Comparison of ENCODE assay signal across 12 cellular contexts in genomic region chr2:2743164-2743571, GRCh38.
DNase-seq lines count a peak whose midpoint lies in the region; ATAC-seq and TF ChIP-seq lines count a peak whose summit lies in the region.
"Had no signal": no experiment of that assay in that cellular context is flagged by ENCODE, and none has a peak within 500 bp of the region (broad histone marks: within the 10 kb centered on the region; RNA-seq: fewer than 3 reads in every experiment).

No MANE protein-coding gene starts in this region.

- TF ChIP-seq CTCF in colonic mucosa (IDR thresholded peaks at IDR 0.05), result no peak
- TF ChIP-seq CTCF in lower lobe of right lung (IDR thresholded peaks at IDR 0.05), result no peak
- TF ChIP-seq CTCF in upper lobe of right lung (IDR thresholded peaks at IDR 0.05), result no peak

- no peak overlapping the region for H3K9ac ChIP-seq in colonic mucosa (ENCODE audit: low read depth in 2 of 2, low read length in 2 of 2)

- H3K4me3 ChIP-seq in colonic mucosa (no peak overlapping the region), lower lobe of right lung (no peak overlapping the region), upper lobe of right lung (no peak overlapping the region)

- H3K4me1 ChIP-seq in colonic mucosa (no peaks in the 10 kb centered on the region), lower lobe of right lung (no peaks in the 10 kb centered on the region), upper lobe of right lung (no peaks in the 10 kb centered on the region)

- H3K9me3 ChIP-seq in colonic mucosa, result no peaks in the 10 kb centered on the region
- no peaks in the 10 kb centered on the region for H3K9me3 ChIP-seq in lower lobe of right lung
- no peaks in the 10 kb centered on the region for H3K9me3 ChIP-seq in upper lobe of right lung

- H3K36me3 ChIP-seq in colonic mucosa (no peaks in the 10 kb centered on the region), lower lobe of right lung (no peaks in the 10 kb centered on the region), upper lobe of right lung (no peaks in the 10 kb centered on the region)

- no peaks in the 10 kb centered on the region for H3K27me3 ChIP-seq in colonic mucosa
- H3K27me3 ChIP-seq in lower lobe of right lung (ENCODE audit: low read depth), result no peaks in the 10 kb centered on the region
- H3K27me3 ChIP-seq in upper lobe of right lung, result no peaks in the 10 kb centered on the region

- peak; percentile 41 to 53 for ATAC-seq in lower lobe of right lung
- ATAC-seq in upper lobe of right lung, result peak; percentile 34
- ATAC-seq: HCT116 had no signal

- DNase-seq in DMS 273 (lab: John Stamatoyannopoulos, UW; ENCODE audit: unreplicated experiment) (peak; percentile 42), DMS 273 treated with DMSO at 0.1 percent for 48 hours (lab: John Stamatoyannopoulos, UW) (no peak), colonic mucosa (peak; percentile 35), lower lobe of right lung (no peak), upper lobe of right lung (no peak), KG1 (lab: John Stamatoyannopoulos, UW) (no peak), NCI-H187 treated with DMSO at 0.1 percent for 48 hours (lab: John Stamatoyannopoulos, UW) (no peak), COR-L47 (lab: John Stamatoyannopoulos, UW) (no peak)
- DNase-seq: activated T-cell treated with anti-CD3 and anti-CD28 coated beads, Interleukin-2, amount 50 U/mL, for 1 hour; small intestine had no signal

- intact Hi-C loops in colonic mucosa (cut with DNase I) (no loop called here), lower lobe of right lung (cut with DNase I) (no loop called here), upper lobe of right lung (cut with DNase I) (no loop called here)

- H3K27ac ChIP-seq in colonic mucosa, result no peak overlapping the region
- no peak overlapping the region for H3K27ac ChIP-seq in lower lobe of right lung
- H3K27ac ChIP-seq in upper lobe of right lung, result no peak overlapping the region
- H3K27ac ChIP-seq: 22Rv1 had no signal

Comparison
In these comparisons a context has a peak if more than half of its experiments do, and no peak if none do; other contexts are left out.
1. DNase-seq: peak in DMS 273 (single experiment) and colonic mucosa (single experiment); none in DMS 273 treated with DMSO at 0.1 percent for 48 hours (single experiment), lower lobe of right lung (single experiment), upper lobe of right lung (single experiment), KG1 (single experiment), NCI-H187 treated with DMSO at 0.1 percent for 48 hours (single experiment) and COR-L47 (single experiment).